ENCODE assay signal across 1 cellular context in the genomic region with DNA sequence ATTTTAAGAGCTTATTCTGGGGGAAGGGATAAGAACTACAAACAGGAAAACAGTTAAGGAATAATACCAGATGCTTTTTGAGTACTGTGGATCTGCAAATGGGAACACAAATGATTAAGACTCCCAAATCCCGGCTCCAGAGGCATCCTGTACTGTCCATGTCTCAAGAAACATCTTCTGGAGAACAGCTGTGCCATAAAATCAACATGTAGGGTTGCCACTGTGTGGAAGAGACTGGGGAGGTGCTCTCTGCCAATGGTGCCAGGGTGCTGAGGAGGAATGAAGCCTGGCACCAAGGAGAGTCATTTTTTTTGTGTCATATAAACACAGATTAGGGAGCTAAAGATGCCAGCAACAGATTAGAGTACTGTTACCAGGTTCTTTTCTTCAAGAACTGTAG.
TF ChIP-seq lines count a peak whose summit lies in the region.

No MANE protein-coding gene starts in this region.

TF ChIP-seq in GM23338, 12 proteins besides CTCF, POLR2A, EP300 and RAD21 (continued from another document):
- TF ChIP-seq, protein P1, sequence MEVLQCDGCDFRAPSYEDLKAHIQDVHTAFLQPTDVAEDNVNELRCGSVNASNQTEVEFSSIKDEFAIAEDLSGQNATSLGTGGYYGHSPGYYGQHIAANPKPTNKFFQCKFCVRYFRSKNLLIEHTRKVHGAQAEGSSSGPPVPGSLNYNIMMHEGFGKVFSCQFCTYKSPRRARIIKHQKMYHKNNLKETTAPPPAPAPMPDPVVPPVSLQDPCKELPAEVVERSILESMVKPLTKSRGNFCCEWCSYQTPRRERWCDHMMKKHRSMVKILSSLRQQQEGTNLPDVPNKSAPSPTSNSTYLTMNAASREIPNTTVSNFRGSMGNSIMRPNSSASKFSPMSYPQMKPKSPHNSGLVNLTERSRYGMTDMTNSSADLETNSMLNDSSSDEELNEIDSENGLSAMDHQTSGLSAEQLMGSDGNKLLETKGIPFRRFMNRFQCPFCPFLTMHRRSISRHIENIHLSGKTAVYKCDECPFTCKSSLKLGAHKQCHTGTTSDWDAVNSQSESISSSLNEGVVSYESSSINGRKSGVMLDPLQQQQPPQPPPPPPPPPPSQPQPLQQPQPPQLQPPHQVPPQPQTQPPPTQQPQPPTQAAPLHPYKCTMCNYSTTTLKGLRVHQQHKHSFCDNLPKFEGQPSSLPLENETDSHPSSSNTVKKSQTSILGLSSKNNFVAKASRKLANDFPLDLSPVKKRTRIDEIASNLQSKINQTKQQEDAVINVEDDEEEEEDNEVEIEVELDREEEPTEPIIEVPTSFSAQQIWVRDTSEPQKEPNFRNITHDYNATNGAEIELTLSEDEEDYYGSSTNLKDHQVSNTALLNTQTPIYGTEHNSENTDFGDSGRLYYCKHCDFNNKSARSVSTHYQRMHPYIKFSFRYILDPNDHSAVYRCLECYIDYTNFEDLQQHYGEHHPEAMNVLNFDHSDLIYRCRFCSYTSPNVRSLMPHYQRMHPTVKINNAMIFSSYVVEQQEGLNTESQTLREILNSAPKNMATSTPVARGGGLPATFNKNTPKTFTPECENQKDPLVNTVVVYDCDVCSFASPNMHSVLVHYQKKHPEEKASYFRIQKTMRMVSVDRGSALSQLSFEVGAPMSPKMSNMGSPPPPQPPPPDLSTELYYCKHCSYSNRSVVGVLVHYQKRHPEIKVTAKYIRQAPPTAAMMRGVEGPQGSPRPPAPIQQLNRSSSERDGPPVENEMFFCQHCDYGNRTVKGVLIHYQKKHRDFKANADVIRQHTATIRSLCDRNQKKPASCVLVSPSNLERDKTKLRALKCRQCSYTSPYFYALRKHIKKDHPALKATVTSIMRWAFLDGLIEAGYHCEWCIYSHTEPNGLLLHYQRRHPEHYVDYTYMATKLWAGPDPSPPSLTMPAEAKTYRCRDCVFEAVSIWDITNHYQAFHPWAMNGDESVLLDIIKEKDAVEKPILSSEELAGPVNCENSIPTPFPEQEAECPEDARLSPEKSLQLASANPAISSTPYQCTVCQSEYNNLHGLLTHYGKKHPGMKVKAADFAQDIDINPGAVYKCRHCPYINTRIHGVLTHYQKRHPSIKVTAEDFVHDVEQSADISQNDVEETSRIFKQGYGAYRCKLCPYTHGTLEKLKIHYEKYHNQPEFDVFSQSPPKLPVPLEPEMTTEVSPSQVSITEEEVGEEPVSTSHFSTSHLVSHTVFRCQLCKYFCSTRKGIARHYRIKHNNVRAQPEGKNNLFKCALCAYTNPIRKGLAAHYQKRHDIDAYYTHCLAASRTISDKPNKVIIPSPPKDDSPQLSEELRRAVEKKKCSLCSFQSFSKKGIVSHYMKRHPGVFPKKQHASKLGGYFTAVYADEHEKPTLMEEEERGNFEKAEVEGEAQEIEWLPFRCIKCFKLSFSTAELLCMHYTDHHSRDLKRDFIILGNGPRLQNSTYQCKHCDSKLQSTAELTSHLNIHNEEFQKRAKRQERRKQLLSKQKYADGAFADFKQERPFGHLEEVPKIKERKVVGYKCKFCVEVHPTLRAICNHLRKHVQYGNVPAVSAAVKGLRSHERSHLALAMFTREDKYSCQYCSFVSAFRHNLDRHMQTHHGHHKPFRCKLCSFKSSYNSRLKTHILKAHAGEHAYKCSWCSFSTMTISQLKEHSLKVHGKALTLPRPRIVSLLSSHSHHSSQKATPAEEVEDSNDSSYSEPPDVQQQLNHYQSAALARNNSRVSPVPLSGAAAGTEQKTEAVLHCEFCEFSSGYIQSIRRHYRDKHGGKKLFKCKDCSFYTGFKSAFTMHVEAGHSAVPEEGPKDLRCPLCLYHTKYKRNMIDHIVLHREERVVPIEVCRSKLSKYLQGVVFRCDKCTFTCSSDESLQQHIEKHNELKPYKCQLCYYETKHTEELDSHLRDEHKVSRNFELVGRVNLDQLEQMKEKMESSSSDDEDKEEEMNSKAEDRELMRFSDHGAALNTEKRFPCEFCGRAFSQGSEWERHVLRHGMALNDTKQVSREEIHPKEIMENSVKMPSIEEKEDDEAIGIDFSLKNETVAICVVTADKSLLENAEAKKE (CRISPR knock-in tag; IDR thresholded peaks at IDR 0.05), result no peak
- TF ChIP-seq CREB1 (CRISPR knock-in tag; IDR thresholded peaks at IDR 0.05; ENCODE audit: low read depth) (no peak), ZNF114 (CRISPR knock-in tag; IDR thresholded peaks at IDR 0.05) (no peak)
